7 cellular contexts compared by ENCODE assay signal in genomic region chr7:90256011-90256410, GRCh38. TPM values are rescaled to one million over a fixed set of nuclear protein-coding genes. Genes with fewer than 3 reads are reported as not detected.
"Had no signal": no experiment of that assay in that cellular context is flagged by ENCODE, and none has a peak within 500 bp of the region (broad histone marks: within the 10 kb centered on the region; RNA-seq: fewer than 3 reads in every experiment).

No MANE protein-coding gene starts in this region.

RNA-seq across cellular contexts. Expression of gene CFAP69, which starts 11.0 kb away (rescaled TPM):
- total RNA-seq: activated T-helper 1 cell treated with anti-CD3 and anti-CD28 coated beads, Interleukin-12 subunit alpha, Interleukin-12 subunit beta, Interleukin-2, Interleukin-4 antibody, amounts not matched to agents 30 ng/mL and 10 ng/mL and 1 ng/mL, durations not matched to agents 14 hours and 24 hours and 36 hours had no signal

RNA-seq across cellular contexts. Expression of gene STEAP2, which starts 44.5 kb away (rescaled TPM):
- total RNA-seq: activated naive CD4-positive, alpha-beta T cell treated with anti-CD3 and anti-CD28 coated beads for 36 hours; activated naive CD4-positive, alpha-beta T cell treated with anti-CD3 and anti-CD28 coated beads, Interleukin-2, amount 50 U/mL, for 72 hours; activated naive CD8-positive, alpha-beta T cell treated with anti-CD3 and anti-CD28 coated beads for 36 hours; activated naive CD8-positive, alpha-beta T cell treated with anti-CD3 and anti-CD28 coated beads, Interleukin-2, amount 10 ng/mL, durations not matched to agents 7 days and 5 days; activated T-cell treated with anti-CD3 and anti-CD28 coated beads, Interleukin-2, amount 50 U/mL, for 72 hours; activated T-helper 1 cell treated with anti-CD3 and anti-CD28 coated beads, Interleukin-12 subunit alpha, Interleukin-12 subunit beta, Interleukin-2, Interleukin-4 antibody, amounts not matched to agents 30 ng/mL and 10 ng/mL and 1 ng/mL, durations not matched to agents 14 hours and 24 hours and 36 hours; activated T-helper 2 cell treated with anti-CD3 and anti-CD28 coated beads, Interferon-gamma antibody, Interleukin-2, Interleukin-4, amounts not matched to agents 10 μg/mL and 5 μg/mL and 100 μg/mL, durations not matched to agents 14 hours and 24 hours and 36 hours had no signal
